ENCODE assay signal across 14 cellular contexts in genomic region chr12:51822261-51822616, GRCh38. TPM values are rescaled to one million over a fixed set of nuclear protein-coding genes. Genes with fewer than 3 reads are reported as not detected.
DNase-seq lines count a peak whose midpoint lies in the region; ATAC-seq lines count a peak whose summit lies in the region.
"Had no signal": no experiment of that assay in that cellular context is flagged by ENCODE, and none has a peak within 500 bp of the region (broad histone marks: within the 10 kb centered on the region; RNA-seq: fewer than 3 reads in every experiment).

No MANE protein-coding gene starts in this region.

- no peaks in the 10 kb centered on the region for H3K36me3 ChIP-seq in iPS DF 6.9 (ENCODE audit: control insufficient read depth, insufficient read depth, low read length)

- H3K4me3 Mint-ChIP-seq in activated naive CD4-positive, alpha-beta T cell treated with anti-CD3 and anti-CD28 coated beads for 36 hours = peak overlapping the region; percentile 56
- peak overlapping the region; percentile 52 for H3K4me3 Mint-ChIP-seq in activated CD4-positive, alpha-beta memory T cell treated with anti-CD3 and anti-CD28 coated beads for 36 hours
- peak overlapping the region; percentile 57 to 62 for H3K4me3 Mint-ChIP-seq in stimulated activated naive B cell treated with anti-CD40 and anti-IgM and Interleukin-4, amounts not matched to agents 10 μg/mL and 1 μg/mL and 100 μg/mL, for 72 hours

- 0 out of 2 replicates have a peak overlapping the region, but pooled peaks have one; percentile 5 for H3K4me3 ChIP-seq in iPS DF 6.9 (ENCODE audit: low read length)

- no peak for ATAC-seq in stimulated activated naive B cell treated with anti-CD40 and anti-IgM and Interleukin-4, amounts not matched to agents 10 μg/mL and 1 μg/mL and 100 μg/mL, for 72 hours (replicated peaks)
- no peak for ATAC-seq in GM21529 (IDR thresholded peaks at IDR 0.05; ENCODE audit: unreplicated experiment)
- ATAC-seq in HG02840 (IDR thresholded peaks at IDR 0.05; ENCODE audit: low FRiP score, unreplicated experiment) = no peak

- peaks cover 12% of the 10 kb centered on the region for H3K4me1 Mint-ChIP-seq in activated naive CD4-positive, alpha-beta T cell treated with anti-CD3 and anti-CD28 coated beads for 36 hours (ENCODE audit: low read depth)
- peaks cover 22% of the 10 kb centered on the region for H3K4me1 Mint-ChIP-seq in activated CD4-positive, alpha-beta memory T cell treated with anti-CD3 and anti-CD28 coated beads for 36 hours (ENCODE audit: low read depth)
- peaks cover 4 to 21% of the 10 kb centered on the region in 2 donors for H3K4me1 Mint-ChIP-seq in stimulated activated naive B cell treated with anti-CD40 and anti-IgM and Interleukin-4, amounts not matched to agents 10 μg/mL and 1 μg/mL and 100 μg/mL, for 72 hours

- H3K27ac Mint-ChIP-seq in activated naive CD4-positive, alpha-beta T cell treated with anti-CD3 and anti-CD28 coated beads for 36 hours = peak overlapping the region; percentile 36
- H3K27ac Mint-ChIP-seq in activated CD4-positive, alpha-beta memory T cell treated with anti-CD3 and anti-CD28 coated beads for 36 hours = no peak overlapping the region
- no peak overlapping the region for H3K27ac Mint-ChIP-seq in stimulated activated naive B cell treated with anti-CD40 and anti-IgM and Interleukin-4, amounts not matched to agents 10 μg/mL and 1 μg/mL and 100 μg/mL, for 72 hours

- no peak for DNase-seq in activated naive CD4-positive, alpha-beta T cell treated with anti-CD3 and anti-CD28 coated beads for 36 hours
- DNase-seq in activated naive CD4-positive, alpha-beta T cell treated with Interleukin-2 at 50 U/mL for 16 hours = no peak
- no peak for DNase-seq in activated CD4-positive, alpha-beta memory T cell treated with anti-CD3 and anti-CD28 coated beads for 36 hours
- DNase-seq in iPS DF 6.9 (ENCODE audit: low read depth, low spot score) = no peak
- DNase-seq in stimulated activated naive B cell treated with anti-CD40 and anti-IgM and Interleukin-4, amounts not matched to agents 10 μg/mL and 1 μg/mL and 100 μg/mL, for 72 hours = no peak
- DNase-seq in NCI-H187 (lab: John Stamatoyannopoulos, UW) = no peak
- DNase-seq: activated naive CD4-positive, alpha-beta T cell treated with anti-CD3 and anti-CD28 coated beads, Interleukin-2, amount 50 U/mL, for 16 hours; GF-D8; mesenchymal stem cell; NCI-H1092 treated with DMSO at 0.1 percent for 48 hours; NCI-H748 treated with DMSO at 0.1 percent for 48 hours; SHP77 had no signal

- no peaks in the 10 kb centered on the region for H3K27me3 ChIP-seq in iPS DF 6.9 (ENCODE audit: control insufficient read depth, insufficient read depth, low read length)

- CTCF ChIA-PET in activated naive CD4-positive, alpha-beta T cell treated with anti-CD3 and anti-CD28 coated beads for 36 hours (lab: Charles Lee) = no interaction called here
- CTCF ChIA-PET in activated CD4-positive, alpha-beta memory T cell treated with anti-CD3 and anti-CD28 coated beads for 36 hours (lab: Charles Lee) = no interaction called here

- no peaks in the 10 kb centered on the region for H3K36me3 Mint-ChIP-seq in activated naive CD4-positive, alpha-beta T cell treated with anti-CD3 and anti-CD28 coated beads for 36 hours (ENCODE audit: low read depth)
- H3K36me3 Mint-ChIP-seq in activated CD4-positive, alpha-beta memory T cell treated with anti-CD3 and anti-CD28 coated beads for 36 hours = no peaks in the 10 kb centered on the region
- H3K36me3 Mint-ChIP-seq in stimulated activated naive B cell treated with anti-CD40 and anti-IgM and Interleukin-4, amounts not matched to agents 10 μg/mL and 1 μg/mL and 100 μg/mL, for 72 hours = peaks cover 0 to 3% of the 10 kb centered on the region in 2 donors

- no peaks in the 10 kb centered on the region for H3K27me3 Mint-ChIP-seq in activated naive CD4-positive, alpha-beta T cell treated with anti-CD3 and anti-CD28 coated beads for 36 hours (ENCODE audit: low read depth)
- H3K27me3 Mint-ChIP-seq in activated CD4-positive, alpha-beta memory T cell treated with anti-CD3 and anti-CD28 coated beads for 36 hours = no peaks in the 10 kb centered on the region
- peaks cover 5 to 26% of the 10 kb centered on the region in 2 donors for H3K27me3 Mint-ChIP-seq in stimulated activated naive B cell treated with anti-CD40 and anti-IgM and Interleukin-4, amounts not matched to agents 10 μg/mL and 1 μg/mL and 100 μg/mL, for 72 hours

- POLR2A ChIA-PET in activated CD4-positive, alpha-beta memory T cell treated with anti-CD3 and anti-CD28 coated beads for 36 hours (lab: Charles Lee) = no interaction called here

- WGBS in iPS DF 6.9 (ENCODE audit: insufficient coverage, insufficient read length) = no CpG with 5 or more reads among the region's 16 CpGs

- H3K4me1 ChIP-seq in iPS DF 6.9 (ENCODE audit: control insufficient read depth, insufficient read depth, low read length) = 0 out of 2 replicates have a peak, but pooled peaks cover 1% of the 10 kb centered on the region

- H3K27ac ChIP-seq in iPS DF 6.9 (ENCODE audit: low read length) = no peak overlapping the region

- no peaks in the 10 kb centered on the region for H3K9me3 Mint-ChIP-seq in activated naive CD4-positive, alpha-beta T cell treated with anti-CD3 and anti-CD28 coated beads for 36 hours
- H3K9me3 Mint-ChIP-seq in activated CD4-positive, alpha-beta memory T cell treated with anti-CD3 and anti-CD28 coated beads for 36 hours = no peaks in the 10 kb centered on the region
- H3K9me3 Mint-ChIP-seq in stimulated activated naive B cell treated with anti-CD40 and anti-IgM and Interleukin-4, amounts not matched to agents 10 μg/mL and 1 μg/mL and 100 μg/mL, for 72 hours = no peaks in the 10 kb centered on the region

- no peaks in the 10 kb centered on the region for H3K9me3 ChIP-seq in iPS DF 6.9 (ENCODE audit: control insufficient read depth, insufficient read depth, low read length)

- intact Hi-C loops in activated naive CD4-positive, alpha-beta T cell treated with anti-CD3 and anti-CD28 coated beads for 36 hours (cut with micrococcal nuclease) = loop anchor here (5.0 to 10.0 kb wide), 2 partner anchors 230 to 427 kb away; partner anchors contain the start of genes GALNT6 and SCN8A
- intact Hi-C loops in activated CD4-positive, alpha-beta memory T cell treated with anti-CD3 and anti-CD28 coated beads for 36 hours (cut with micrococcal nuclease) = loop anchor here (5.0 to 10.0 kb wide), 3 partner anchors 230 to 427 kb away; partner anchors contain the start of genes GALNT6 and SCN8A

RNA-seq across cellular contexts. Expression of gene FIGNL2, which starts 26.3 kb away (rescaled TPM):
- under 1 TPM; 0.25 to 0.36 TPM for total RNA-seq in activated naive CD4-positive, alpha-beta T cell treated with anti-CD3 and anti-CD28 coated beads for 36 hours
- under 1 TPM; 0.29 to 0.31 TPM for total RNA-seq in activated CD4-positive, alpha-beta memory T cell treated with anti-CD3 and anti-CD28 coated beads for 36 hours
